22 cellular contexts compared by ENCODE assay signal in the genomic region with DNA sequence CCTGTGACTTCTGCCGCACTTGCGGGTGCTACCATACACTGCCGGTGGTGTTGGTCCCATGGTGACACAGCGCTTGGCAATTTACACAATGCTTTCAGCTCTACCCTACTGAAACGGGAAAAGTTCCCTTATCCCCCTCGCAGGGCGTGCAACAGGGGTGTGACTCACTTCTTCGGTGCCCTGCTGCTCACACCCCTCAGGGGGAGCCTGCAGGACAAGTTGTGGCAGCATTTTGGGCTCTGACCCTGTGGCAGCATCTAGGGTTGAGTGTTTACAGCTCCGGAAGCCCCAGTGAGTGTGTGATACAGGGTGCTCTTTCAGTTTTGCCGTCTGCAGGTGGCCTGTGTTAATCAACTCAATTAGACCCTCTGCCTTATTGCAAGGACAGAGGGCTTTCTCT.
"Had no signal": no experiment of that assay in that cellular context is flagged by ENCODE, and none has a peak within 500 bp of the region (broad histone marks: within the 10 kb centered on the region; RNA-seq: fewer than 3 reads in every experiment).

No MANE protein-coding gene starts in this region.

- H3K9me3 Mint-ChIP-seq: dendritic cell treated with granulocyte-macrophage colony-stimulating factor and Interleukin-4, amounts not matched to agents 40 ng/mL and 50 ng/mL, for 4 days; effector memory CD8-positive, alpha-beta T cell; nephron; stimulated activated effector memory CD8-positive, alpha-beta T cell treated with anti-CD3 and anti-CD28 coated beads, Interleukin-12 subunit alpha, Interleukin-12 subunit beta, amount 100 ng/mL, for 72 hours had no signal

- H3K4me3 Mint-ChIP-seq: dendritic cell treated with granulocyte-macrophage colony-stimulating factor and Interleukin-4, amounts not matched to agents 40 ng/mL and 50 ng/mL, for 4 days; effector memory CD8-positive, alpha-beta T cell; naive B cell; nephron; stimulated activated effector memory CD8-positive, alpha-beta T cell treated with anti-CD3 and anti-CD28 coated beads, Interleukin-12 subunit alpha, Interleukin-12 subunit beta, amount 100 ng/mL, for 72 hours had no signal

- H3K27me3 Mint-ChIP-seq: naive B cell had no signal

- ATAC-seq: effector memory CD8-positive, alpha-beta T cell; heart left ventricle; left colon; left ventricle myocardium superior; psoas muscle; right lobe of liver; stimulated activated effector memory CD8-positive, alpha-beta T cell treated with anti-CD3 and anti-CD28 coated beads, Interleukin-12 subunit alpha, Interleukin-12 subunit beta, amount 100 ng/mL, for 72 hours; stimulated activated naive CD8-positive, alpha-beta T cell treated with anti-CD3 and anti-CD28 coated beads, Interleukin-15, Interleukin-2, amounts not matched to agents 100 U/mL and 50 U/mL, for 24 hours had no signal

- H3K4me1 Mint-ChIP-seq: naive B cell; stimulated activated effector memory CD8-positive, alpha-beta T cell treated with anti-CD3 and anti-CD28 coated beads, Interleukin-12 subunit alpha, Interleukin-12 subunit beta, amount 100 ng/mL, for 72 hours had no signal

- H3K27ac Mint-ChIP-seq: dendritic cell treated with granulocyte-macrophage colony-stimulating factor and Interleukin-4, amounts not matched to agents 40 ng/mL and 50 ng/mL, for 4 days; effector memory CD8-positive, alpha-beta T cell; naive B cell; nephron; stimulated activated effector memory CD8-positive, alpha-beta T cell treated with anti-CD3 and anti-CD28 coated beads, Interleukin-12 subunit alpha, Interleukin-12 subunit beta, amount 100 ng/mL, for 72 hours had no signal

- H3K36me3 ChIP-seq: heart left ventricle, neutrophil, right lobe of liver, tibial artery, upper lobe of left lung, uterus had no signal

- H3K27ac ChIP-seq: heart left ventricle, neutrophil, psoas muscle, right lobe of liver, tibial artery, upper lobe of left lung, uterus had no signal

- DNase-seq: effector memory CD8-positive, alpha-beta T cell; foreskin melanocyte; heart left ventricle; hippocampal formation; left colon; left ventricle myocardium superior; mesenchymal stem cell; naive B cell; psoas muscle; retina; right lobe of liver; stimulated activated CD4-positive, alpha-beta T cell treated with anti-CD3 and anti-CD28 coated beads, Interleukin-4, amount 100 ng/mL, for 1 hour; stimulated activated CD8-positive, alpha-beta memory T cell treated with anti-CD3 and anti-CD28 coated beads, Interleukin-4, amount 100 ng/mL, for 48 hours; stimulated activated naive CD8-positive, alpha-beta T cell treated with anti-CD3 and anti-CD28 coated beads, Interleukin-15, Interleukin-2, amounts not matched to agents 100 U/mL and 50 U/mL, for 24 hours; tibial artery; uterus had no signal

- H3K9me3 ChIP-seq: heart left ventricle, neutrophil, psoas muscle, right lobe of liver, tibial artery, upper lobe of left lung, uterus had no signal

- H3K4me3 ChIP-seq: heart left ventricle, lung, psoas muscle, right lobe of liver, tibial artery, upper lobe of left lung, uterus had no signal

- H3K4me1 ChIP-seq: psoas muscle, right lobe of liver, tibial artery, upper lobe of left lung, uterus had no signal

- H3K36me3 Mint-ChIP-seq: naive B cell; stimulated activated effector memory CD8-positive, alpha-beta T cell treated with anti-CD3 and anti-CD28 coated beads, Interleukin-12 subunit alpha, Interleukin-12 subunit beta, amount 100 ng/mL, for 72 hours had no signal

- H3K27me3 ChIP-seq: right lobe of liver, upper lobe of left lung, uterus had no signal
